17 cellular contexts compared by ENCODE assay signal in genomic region chr6:100467144-100468012, GRCh38. TPM values are rescaled to one million over a fixed set of nuclear protein-coding genes. Genes with fewer than 3 reads are reported as not detected.
DNase-seq lines count a peak whose midpoint lies in the region; ATAC-seq and TF ChIP-seq lines count a peak whose summit lies in the region.
"Had no signal": no experiment of that assay in that cellular context is flagged by ENCODE, and none has a peak within 500 bp of the region (broad histone marks: within the 10 kb centered on the region; RNA-seq: fewer than 3 reads in every experiment).

No MANE protein-coding gene starts in this region.

- no peak for ATAC-seq in activated CD8-positive, alpha-beta memory T cell treated with anti-CD3 and anti-CD28 coated beads, Interleukin-2, amount 10 ng/mL, durations not matched to agents 7 days and 5 days
- ATAC-seq in effector memory CD8-positive, alpha-beta T cell (replicated peaks) = no peak
- ATAC-seq in stimulated activated memory B cell treated with anti-CD40 and anti-IgM and Interleukin-4, amounts not matched to agents 10 μg/mL and 1 μg/mL and 100 μg/mL, for 72 hours = no peak
- no peak for ATAC-seq in upper lobe of right lung
- ATAC-seq: A549 had no signal

- no peak overlapping the region for H2BK12ac ChIP-seq in mesenchymal stem cell (ENCODE audit: low read length in 2 of 2)

- no peak overlapping the region for H3K4me3 Mint-ChIP-seq in activated CD8-positive, alpha-beta memory T cell treated with anti-CD3 and anti-CD28 coated beads, Interleukin-2, amount 10 ng/mL, durations not matched to agents 7 days and 5 days
- peak overlapping the region; percentile 41 to 51 for H3K4me3 Mint-ChIP-seq in effector memory CD8-positive, alpha-beta T cell
- H3K4me3 Mint-ChIP-seq in stimulated activated memory B cell treated with anti-CD40 and anti-IgM and Interleukin-4, amounts not matched to agents 10 μg/mL and 1 μg/mL and 100 μg/mL, for 72 hours = peak overlapping the region; percentile 29
- H3K4me3 Mint-ChIP-seq in Calu3 (ENCODE audit: low read depth, unreplicated experiment) = no peak overlapping the region

- no peak for TF ChIP-seq CTCF in brain microvascular endothelial cell (IDR thresholded peaks at IDR 0.05; ENCODE audit: low read depth, low read length, missing control alignments)
- TF ChIP-seq CTCF in upper lobe of right lung (IDR thresholded peaks at IDR 0.05) = no peak
- no peak for TF ChIP-seq CTCF in Calu3 (IDR thresholded peaks at IDR 0.05; ENCODE audit: unreplicated experiment)

- no peak overlapping the region for H3K23ac ChIP-seq in mesenchymal stem cell (ENCODE audit: low read length in 2 of 2)

- H3K27ac Mint-ChIP-seq in activated CD8-positive, alpha-beta memory T cell treated with anti-CD3 and anti-CD28 coated beads, Interleukin-2, amount 10 ng/mL, durations not matched to agents 7 days and 5 days = no peak overlapping the region
- H3K27ac Mint-ChIP-seq in effector memory CD8-positive, alpha-beta T cell = no peak overlapping the region
- no peak overlapping the region for H3K27ac Mint-ChIP-seq in stimulated activated memory B cell treated with anti-CD40 and anti-IgM and Interleukin-4, amounts not matched to agents 10 μg/mL and 1 μg/mL and 100 μg/mL, for 72 hours
- H3K27ac Mint-ChIP-seq in Calu3 (ENCODE audit: unreplicated experiment) = no peak overlapping the region

- peak overlapping the region; percentile 28 for H4K91ac ChIP-seq in mesenchymal stem cell (ENCODE audit: low read length)

- H3K4me1 ChIP-seq in mesenchymal stem cell (ENCODE audit: control insufficient read depth, insufficient read depth, low read depth, low read length) (peaks cover 21% of the 10 kb centered on the region), upper lobe of right lung (peaks cover 6% of the 10 kb centered on the region)
- H3K4me1 ChIP-seq: A549 had no signal

- no peak overlapping the region for H2AFZ ChIP-seq in mesenchymal stem cell (ENCODE audit: low read depth, low read length)

- H3K4me1 Mint-ChIP-seq in activated CD8-positive, alpha-beta memory T cell treated with anti-CD3 and anti-CD28 coated beads, Interleukin-2, amount 10 ng/mL, durations not matched to agents 7 days and 5 days = peaks cover 24% of the 10 kb centered on the region
- H3K4me1 Mint-ChIP-seq in effector memory CD8-positive, alpha-beta T cell (ENCODE audit: low read depth in 2 of 2) = peaks cover 8 to 10% of the 10 kb centered on the region in 2 donors
- H3K4me1 Mint-ChIP-seq in stimulated activated memory B cell treated with anti-CD40 and anti-IgM and Interleukin-4, amounts not matched to agents 10 μg/mL and 1 μg/mL and 100 μg/mL, for 72 hours = peaks cover 20% of the 10 kb centered on the region
- H3K4me1 Mint-ChIP-seq in Calu3 (ENCODE audit: low read depth, unreplicated experiment) = peaks cover 1% of the 10 kb centered on the region

- H3K27me3 Mint-ChIP-seq in activated CD8-positive, alpha-beta memory T cell treated with anti-CD3 and anti-CD28 coated beads, Interleukin-2, amount 10 ng/mL, durations not matched to agents 7 days and 5 days = peaks cover 89% of the 10 kb centered on the region
- H3K27me3 Mint-ChIP-seq in effector memory CD8-positive, alpha-beta T cell = peaks cover 0 to 79% of the 10 kb centered on the region in 2 donors
- peaks cover 32% of the 10 kb centered on the region for H3K27me3 Mint-ChIP-seq in stimulated activated memory B cell treated with anti-CD40 and anti-IgM and Interleukin-4, amounts not matched to agents 10 μg/mL and 1 μg/mL and 100 μg/mL, for 72 hours
- no peaks in the 10 kb centered on the region for H3K27me3 Mint-ChIP-seq in Calu3 (ENCODE audit: unreplicated experiment)

- no peak overlapping the region for H2BK5ac ChIP-seq in mesenchymal stem cell (ENCODE audit: low read depth, low read length, poor library complexity, severe bottlenecking)

- H2BK15ac ChIP-seq in mesenchymal stem cell (ENCODE audit: low read depth, poor library complexity, severe bottlenecking) = no peak overlapping the region

- in situ Hi-C loops in brain microvascular endothelial cell (cut with HindIII; ENCODE audit: low pct_ligation_motif_present, low sequenced_read_pairs) = loop anchor here (25.0 kb wide), 1 partner anchor 855 kb away; the partner anchor contains the start of gene PRDM13

- no peak overlapping the region for H3K4ac ChIP-seq in mesenchymal stem cell (ENCODE audit: low read depth in 1 of 2, low read length in 2 of 2)

- intact Hi-C loops in upper lobe of right lung (cut with DNase I) (no loop called here), Calu3 (cut with micrococcal nuclease; ENCODE audit: unreplicated experiment) (no loop called here)

- H3K4me3 ChIP-seq in mesenchymal stem cell (ENCODE audit: insufficient read depth in 1 of 2, low read depth in 1 of 2, low read length in 2 of 2) (no peak overlapping the region), brain microvascular endothelial cell (ENCODE audit: low read depth, low read length) (no peak overlapping the region), upper lobe of right lung (no peak overlapping the region)
- H3K4me3 ChIP-seq: A549, MG63, vagina had no signal

- H3K36me3 ChIP-seq in mesenchymal stem cell (ENCODE audit: control insufficient read depth in 1 of 2, insufficient read depth in 2 of 2, low read depth in 1 of 2, low read length in 2 of 2) (peaks cover 0 to 2% of the 10 kb centered on the region in 2 experiments), brain microvascular endothelial cell (replicated peaks) (no peaks in the 10 kb centered on the region), upper lobe of right lung (no peaks in the 10 kb centered on the region)
- H3K36me3 ChIP-seq: MG63, vagina had no signal

- H3K9me3 Mint-ChIP-seq in activated CD8-positive, alpha-beta memory T cell treated with anti-CD3 and anti-CD28 coated beads, Interleukin-2, amount 10 ng/mL, durations not matched to agents 7 days and 5 days (ENCODE audit: low read depth) = no peaks in the 10 kb centered on the region
- H3K9me3 Mint-ChIP-seq in effector memory CD8-positive, alpha-beta T cell = no peaks in the 10 kb centered on the region
- H3K9me3 Mint-ChIP-seq in stimulated activated memory B cell treated with anti-CD40 and anti-IgM and Interleukin-4, amounts not matched to agents 10 μg/mL and 1 μg/mL and 100 μg/mL, for 72 hours = peaks cover 2% of the 10 kb centered on the region
- H3K9me3 Mint-ChIP-seq in Calu3 (ENCODE audit: low read depth, unreplicated experiment) = no peaks in the 10 kb centered on the region

- H3K27me3 ChIP-seq in mesenchymal stem cell (ENCODE audit: control insufficient read depth in 1 of 2, insufficient read depth in 1 of 2, low read length in 2 of 2) (peaks cover 47 to 93% of the 10 kb centered on the region in 2 experiments), brain microvascular endothelial cell (replicated peaks) (peaks cover 95% of the 10 kb centered on the region), upper lobe of right lung (peaks cover 100% of the 10 kb centered on the region)
- H3K27me3 ChIP-seq: MG63 had no signal

- 5% methylated on average over 47 of the region's 48 CpGs for WGBS in mesenchymal stem cell

- DNase-seq in activated CD8-positive, alpha-beta memory T cell treated with anti-CD3 and anti-CD28 coated beads, Interleukin-2, amount 10 ng/mL, durations not matched to agents 7 days and 5 days = peak; percentile 31
- no peak for DNase-seq in activated CD8-positive, alpha-beta memory T cell treated with anti-CD3 and anti-CD28 coated beads, Interleukin-2, amount 50 U/mL, for 48 hours
- no peak for DNase-seq in effector memory CD8-positive, alpha-beta T cell
- DNase-seq in mesenchymal stem cell (no peak), brain microvascular endothelial cell (no peak), upper lobe of right lung (no peak), Calu3 (no peak)
- DNase-seq: DMS79, MG63, NCI-H446, Right ventricle myocardium superior had no signal

- no TSS peak for BruUV-seq in Calu3 (replicated peaks; lab: Mats Ljungman, UMichigan)

- H3K9ac ChIP-seq in mesenchymal stem cell (ENCODE audit: low read length) = no peak overlapping the region

- no peak overlapping the region for H3K27ac ChIP-seq in mesenchymal stem cell (ENCODE audit: low read length, poor library complexity, severe bottlenecking)
- no peak overlapping the region for H3K27ac ChIP-seq in brain microvascular endothelial cell
- H3K27ac ChIP-seq in upper lobe of right lung = no peak overlapping the region
- H3K27ac ChIP-seq: A549, C4-2B, vagina had no signal

- CTCF ChIA-PET in activated CD8-positive, alpha-beta memory T cell treated with anti-CD3 and anti-CD28 coated beads, Interleukin-2, amount 10 ng/mL, durations not matched to agents 7 days and 5 days (lab: Charles Lee) = interaction anchor here (1.5 to 2.5 kb wide), 2 partner anchors 8 to 11 kb away, joined by 4 to 9 read pairs; no protein-coding TSS in a partner anchor
- CTCF ChIA-PET in Calu3 (lab: Charles Lee) = no interaction called here

- H3K4me2 ChIP-seq in mesenchymal stem cell (ENCODE audit: low read length, poor library complexity, severe bottlenecking) = no peak overlapping the region
- H3K4me2 ChIP-seq: A549 had no signal

- H2BK120ac ChIP-seq in mesenchymal stem cell (ENCODE audit: low read depth, low read length) = no peak overlapping the region

- no peak overlapping the region for H2AK5ac ChIP-seq in mesenchymal stem cell (ENCODE audit: low read length, severe bottlenecking)

- peaks cover 14% of the 10 kb centered on the region for H3K36me3 Mint-ChIP-seq in activated CD8-positive, alpha-beta memory T cell treated with anti-CD3 and anti-CD28 coated beads, Interleukin-2, amount 10 ng/mL, durations not matched to agents 7 days and 5 days
- H3K36me3 Mint-ChIP-seq in effector memory CD8-positive, alpha-beta T cell (ENCODE audit: insufficient read depth) = peaks cover 15% of the 10 kb centered on the region
- no peaks in the 10 kb centered on the region for H3K36me3 Mint-ChIP-seq in stimulated activated memory B cell treated with anti-CD40 and anti-IgM and Interleukin-4, amounts not matched to agents 10 μg/mL and 1 μg/mL and 100 μg/mL, for 72 hours
- no peaks in the 10 kb centered on the region for H3K36me3 Mint-ChIP-seq in Calu3 (ENCODE audit: insufficient read depth, unreplicated experiment)

- no peak overlapping the region for H3K18ac ChIP-seq in mesenchymal stem cell (ENCODE audit: low read depth in 1 of 2, low read length in 2 of 2)

- no peak overlapping the region for H3K14ac ChIP-seq in mesenchymal stem cell (ENCODE audit: low read length in 2 of 2)

- no peaks in the 10 kb centered on the region for H3K79me1 ChIP-seq in mesenchymal stem cell (replicated peaks; ENCODE audit: low read length, poor library complexity, severe bottlenecking)

- no peak overlapping the region for H4K8ac ChIP-seq in mesenchymal stem cell (ENCODE audit: low read length)

- no peaks in the 10 kb centered on the region for H3K9me3 ChIP-seq in mesenchymal stem cell (ENCODE audit: control insufficient read depth, low read length)
- no peaks in the 10 kb centered on the region for H3K9me3 ChIP-seq in upper lobe of right lung
- H3K9me3 ChIP-seq: A549, MG63, vagina had no signal

RNA-seq across cellular contexts. Expression of gene SIM1, which starts 2.7 kb away (rescaled TPM):
- total RNA-seq in activated CD8-positive, alpha-beta memory T cell treated with anti-CD3 and anti-CD28 coated beads, Interleukin-2, amount 10 ng/mL, durations not matched to agents 7 days and 5 days = under 1 TPM in 1 of 2 experiments, not detected in 1; 0.07 TPM
- not detected for polyA plus RNA-seq in mesenchymal stem cell (2013, experiment 1 of 2)
- polyA plus RNA-seq in mesenchymal stem cell (2013, experiment 2 of 2) = not detected
- total RNA-seq in upper lobe of right lung (not detected), Calu3 (2022) (not detected in 2 replicates)
- total RNA-seq: astrocyte, fibroblast of villous mesenchyme, Right ventricle myocardium superior, vagina had no signal
- polyA plus RNA-seq: A549 had no signal

Comparison
In these comparisons a context has a peak if more than half of its experiments do, and no peak if none do; other contexts are left out.
1. H3K4me3 Mint-ChIP-seq: peak in effector memory CD8-positive, alpha-beta T cell (2 of 2) and stimulated activated memory B cell treated with anti-CD40 and anti-IgM and Interleukin-4, amounts not matched to agents 10 μg/mL and 1 μg/mL and 100 μg/mL, for 72 hours (single experiment); none in activated CD8-positive, alpha-beta memory T cell treated with anti-CD3 and anti-CD28 coated beads, Interleukin-2, amount 10 ng/mL, durations not matched to agents 7 days and 5 days (single experiment) and Calu3 (single experiment).